10 cellular contexts compared by ENCODE assay signal in the genomic region with DNA sequence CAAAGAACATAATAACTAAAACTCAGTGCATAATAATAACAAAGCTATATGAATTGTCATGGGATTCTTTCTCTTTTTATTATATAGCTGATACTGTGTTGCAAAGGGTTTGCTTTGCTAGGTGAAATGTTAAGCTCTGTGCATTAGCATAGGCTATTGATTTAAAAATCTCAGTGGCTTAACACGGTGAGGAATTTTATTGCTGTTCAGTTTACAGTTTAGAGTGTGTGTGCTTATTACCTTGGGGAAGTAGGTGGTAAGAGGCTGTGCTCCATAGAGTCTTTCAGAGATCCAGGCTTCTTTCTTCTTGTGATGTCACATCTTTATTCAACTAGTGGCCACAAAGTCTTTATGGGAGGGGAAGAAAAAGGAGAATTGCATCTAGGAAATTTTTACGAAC. TPM values are rescaled to one million over a fixed set of nuclear protein-coding genes. Genes with fewer than 3 reads are reported as not detected.
"Had no signal": no experiment of that assay in that cellular context is flagged by ENCODE, and none has a peak within 500 bp of the region (broad histone marks: within the 10 kb centered on the region; RNA-seq: fewer than 3 reads in every experiment).

No MANE protein-coding gene starts in this region.

- ATAC-seq: HepG2, K562 had no signal

- FAIRE-seq: HepG2, K562 had no signal

- H3K4me3 ChIP-seq: GM23248, K562 had no signal

- H2AFZ ChIP-seq: GM23248 had no signal

- DNase-seq: GM23248, GOT3, H9, HCEC 1CT, HFFc6, IMR-90, KG1 had no signal

- H3K9ac ChIP-seq: GM23248 had no signal

- H3K27ac ChIP-seq: GM23248, HL-60 had no signal

RNA-seq across cellular contexts. Expression of a gene that starts 55.7 kb away (rescaled TPM):
- total RNA-seq: K562 had no signal
- polyA plus RNA-seq: K562 had no signal
